In the genomic region with DNA sequence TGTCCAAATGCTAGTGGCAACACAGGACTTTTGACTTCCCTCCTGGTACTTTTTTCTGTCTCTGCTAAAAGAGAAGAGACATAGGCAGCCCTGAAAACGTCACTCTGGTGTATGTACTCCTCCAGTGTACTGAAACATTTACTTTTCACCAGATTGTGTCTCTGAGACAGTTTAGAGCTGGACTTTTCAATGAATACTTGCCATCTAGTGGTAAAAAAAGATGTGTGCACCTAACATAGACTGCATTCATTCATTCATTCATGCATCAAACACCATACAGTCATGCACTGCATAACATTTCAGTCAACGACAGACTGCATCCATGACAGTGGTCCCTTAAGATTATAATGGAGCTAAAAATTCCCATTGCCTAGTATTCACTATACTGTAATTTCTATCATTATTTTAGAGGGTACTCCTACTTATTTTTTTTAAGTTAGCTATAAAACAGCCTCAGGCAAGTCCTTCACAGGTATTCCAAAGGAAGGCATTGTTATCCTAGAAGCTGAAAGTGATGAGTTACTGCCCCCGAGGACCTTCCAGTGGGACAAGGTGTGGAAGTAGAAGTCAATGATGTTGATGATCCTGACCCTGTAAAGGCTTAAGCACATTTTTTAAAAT, we compare ENCODE assay signal across 9 cellular contexts.
DNase-seq lines count a peak whose midpoint lies in the region; ATAC-seq and TF ChIP-seq lines count a peak whose summit lies in the region.
"Had no signal": no experiment of that assay in that cellular context is flagged by ENCODE, and none has a peak within 500 bp of the region (broad histone marks: within the 10 kb centered on the region; RNA-seq: fewer than 3 reads in every experiment).

No MANE protein-coding gene starts in this region.

- DNase-seq in CD14-positive monocyte (ENCODE audit: low spot score) (no peak), NCI-H345 (lab: John Stamatoyannopoulos, UW) (peak; percentile 6), cerebellum (ENCODE audit: low spot score) (peak; percentile 60), mesendoderm (peak; percentile 26), head of caudate nucleus (no peak)

- no peaks in the 10 kb centered on the region for H3K79me2 ChIP-seq in mesendoderm (ENCODE audit: control insufficient read depth, insufficient read depth, low read length)
- H3K79me2 ChIP-seq: parathyroid adenoma had no signal

- H3K4me1 ChIP-seq in mesendoderm (ENCODE audit: control insufficient read depth, low read depth, low read length) = no peaks in the 10 kb centered on the region
- H3K4me1 ChIP-seq: parathyroid adenoma had no signal

- no peak overlapping the region for H3K18ac ChIP-seq in mesendoderm (ENCODE audit: low read length)

- no peak overlapping the region for H3K9ac ChIP-seq in mesendoderm (ENCODE audit: low read length)
- H3K9ac ChIP-seq: parathyroid adenoma had no signal

- WGBS in mesendoderm (ENCODE audit: extremely low coverage, insufficient coverage, low lambda C conversion rate) = no CpG with 5 or more reads among the region's 3 CpGs

- no peak overlapping the region for H3K56ac ChIP-seq in mesendoderm (ENCODE audit: low read length)

- H3K4ac ChIP-seq in mesendoderm (ENCODE audit: low read depth, low read length) = no peak overlapping the region

- peaks cover 0 to 2% (median 0%) of the 10 kb centered on the region in 3 donors for H3K27me3 Mint-ChIP-seq in CD14-positive monocyte (ENCODE audit: low read depth in 3 of 3)

- no peak overlapping the region for H3K23ac ChIP-seq in mesendoderm (ENCODE audit: low read length)

- no peak overlapping the region for H2BK5ac ChIP-seq in mesendoderm (ENCODE audit: low read length)

- H4K8ac ChIP-seq in mesendoderm (ENCODE audit: low read depth, low read length) = no peak overlapping the region

- peak; percentile 58 for ATAC-seq in GM18907 (IDR thresholded peaks at IDR 0.05; ENCODE audit: unreplicated experiment)
- ATAC-seq in HG02852 (IDR thresholded peaks at IDR 0.05; ENCODE audit: unreplicated experiment) = no peak
- no peak for ATAC-seq in HG02610 (IDR thresholded peaks at IDR 0.05; ENCODE audit: unreplicated experiment)

- H3K79me1 ChIP-seq in mesendoderm (ENCODE audit: low read length) = no peaks in the 10 kb centered on the region

- H2BK15ac ChIP-seq in mesendoderm (replicated peaks; ENCODE audit: low read depth) = no peak overlapping the region

- no peak overlapping the region for H3K4me3 Mint-ChIP-seq in CD14-positive monocyte

- no peak overlapping the region for H3K4me3 ChIP-seq in mesendoderm (ENCODE audit: low read length)

- H3K4me2 ChIP-seq in mesendoderm (ENCODE audit: low read length) = no peak overlapping the region

- no peaks in the 10 kb centered on the region for H3K36me3 ChIP-seq in mesendoderm (ENCODE audit: control insufficient read depth, insufficient read depth, low read length)

- intact Hi-C loops in CD14-positive monocyte (cut with micrococcal nuclease) = no loop called here
- intact Hi-C loops in head of caudate nucleus (cut with DNase I) = no loop called here

- H2BK120ac ChIP-seq in mesendoderm (ENCODE audit: low read depth, low read length) = no peak overlapping the region

- H2AK5ac ChIP-seq in mesendoderm (ENCODE audit: low read length) = no peak overlapping the region

- no peaks in the 10 kb centered on the region for H3K27me3 ChIP-seq in mesendoderm (ENCODE audit: insufficient read depth, low read length, poor library complexity)

- H3K27ac Mint-ChIP-seq in CD14-positive monocyte = no peak overlapping the region

- TF ChIP-seq CTCF in CD14-positive monocyte (IDR thresholded peaks at IDR 0.05) = peak; percentile 24

- H3K36me3 Mint-ChIP-seq in CD14-positive monocyte = no peaks in the 10 kb centered on the region

- no peaks in the 10 kb centered on the region for H3K4me1 Mint-ChIP-seq in CD14-positive monocyte

- no peak overlapping the region for H3K27ac ChIP-seq in mesendoderm (ENCODE audit: low read depth, low read length)
- H3K27ac ChIP-seq: parathyroid adenoma had no signal

- no peak overlapping the region for H4K5ac ChIP-seq in mesendoderm (ENCODE audit: low read length)

- peaks cover under 1 to 6% (median 5%) of the 10 kb centered on the region in 7 donors for H3K9me3 Mint-ChIP-seq in CD14-positive monocyte

Comparison
In these comparisons a context has a peak if more than half of its experiments do, and no peak if none do; other contexts are left out.
1. DNase-seq: peak in NCI-H345 (single experiment), cerebellum (single experiment) and mesendoderm (single experiment); none in CD14-positive monocyte (single experiment) and head of caudate nucleus (0 of 42).